Comparison of ENCODE assay signal across 11 cellular contexts in the genomic region with DNA sequence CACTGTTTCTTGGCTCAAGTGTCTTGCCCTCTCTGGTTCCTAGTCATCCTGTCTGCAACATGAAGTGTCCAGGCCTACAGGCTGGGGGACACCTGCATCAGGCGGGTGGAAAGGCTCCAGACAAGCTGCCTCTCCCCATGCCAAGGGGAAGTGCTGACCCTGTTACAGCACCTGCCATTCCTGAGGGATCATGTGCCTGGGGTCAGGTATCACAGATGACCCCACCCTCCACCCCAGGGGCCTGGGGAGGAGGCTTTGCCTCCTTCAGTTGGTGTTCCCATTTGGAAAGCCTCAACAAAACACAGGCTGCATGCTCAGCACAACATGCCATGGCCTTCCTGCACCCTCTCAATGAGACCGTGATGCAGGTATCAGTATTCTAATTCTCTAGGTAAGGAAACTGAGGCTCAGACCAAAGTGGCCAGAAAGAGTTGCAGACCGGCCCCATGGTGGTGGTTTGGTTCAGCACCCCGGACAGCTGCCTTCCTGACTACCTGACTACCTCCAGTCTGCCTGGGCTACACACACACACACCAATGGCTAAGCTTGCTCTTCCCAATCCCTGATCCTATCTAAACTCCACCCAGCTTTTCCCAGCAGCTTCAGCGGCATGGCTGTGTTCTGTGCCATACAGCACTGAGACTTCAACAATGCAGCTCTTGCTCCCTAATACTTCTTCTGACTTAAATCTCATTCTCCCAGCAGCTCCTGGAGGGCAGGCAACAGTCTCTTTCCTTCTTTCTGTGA.
DNase-seq lines count a peak whose midpoint lies in the region; ATAC-seq and TF ChIP-seq lines count a peak whose summit lies in the region.
"Had no signal": no experiment of that assay in that cellular context is flagged by ENCODE, and none has a peak within 500 bp of the region (broad histone marks: within the 10 kb centered on the region; RNA-seq: fewer than 3 reads in every experiment).

No MANE protein-coding gene starts in this region.

- no peak overlapping the region for H3K27ac Mint-ChIP-seq in activated naive CD8-positive, alpha-beta T cell treated with anti-CD3 and anti-CD28 coated beads, Interleukin-2, amount 50 U/mL, for 24 hours
- H3K27ac Mint-ChIP-seq: stimulated activated memory B cell treated with anti-CD40 and anti-IgM and Interleukin-4, amounts not matched to agents 10 μg/mL and 1 μg/mL and 100 μg/mL, for 72 hours had no signal

- in situ Hi-C loops in IMR-90 (cut with MboI; ENCODE audit: low sequenced_read_pairs), result no loop called here
- in situ Hi-C loops in gastrocnemius medialis (cut with MboI; ENCODE audit: low sequenced_read_pairs in 4 of 4), result no loop called here

- no peaks in the 10 kb centered on the region for H3K36me3 ChIP-seq in IMR-90 (ENCODE audit: control insufficient read depth, insufficient read depth, low read length)
- H3K36me3 ChIP-seq in gastrocnemius medialis, result no peaks in the 10 kb centered on the region
- H3K36me3 ChIP-seq: neutrophil had no signal

- DNase-seq in EL (peak; percentile 12), IMR-90 (peak; percentile 18), kidney tubule cell (ENCODE audit: low spot score) (peak; percentile 23), CD1c-positive myeloid dendritic cell (ENCODE audit: extremely low spot score) (no peak), gastrocnemius medialis (no peak), NCI-H187 (lab: John Stamatoyannopoulos, UW) (no peak)
- peak; percentile 11 for DNase-seq in activated naive CD8-positive, alpha-beta T cell treated with anti-CD3 and anti-CD28 coated beads, Interleukin-2, amount 50 U/mL, for 24 hours
- DNase-seq: effector CD4-positive, alpha-beta T cell had no signal

- WGBS in IMR-90 (ENCODE audit: extremely low coverage in 2 of 2, insufficient read length in 1 of 2), 2 experiments, result no CpG with 5 or more reads among the region's 5 CpGs

- H4K20me1 ChIP-seq in IMR-90 (ENCODE audit: insufficient read depth, low read length), result 0 out of 2 replicates have a peak, but pooled peaks cover 3% of the 10 kb centered on the region

- no peaks in the 10 kb centered on the region for H3K79me1 ChIP-seq in IMR-90 (ENCODE audit: low read depth in 1 of 2, low read length in 2 of 2)

- no peak for TF ChIP-seq RAD21 in IMR-90 (IDR thresholded peaks at IDR 0.05; ENCODE audit: low read length)

- no peak overlapping the region for H3K18ac ChIP-seq in IMR-90 (ENCODE audit: low read depth, low read length)

- TF ChIP-seq CTCF in IMR-90 (conservative IDR thresholded peaks at IDR 0.05; ENCODE audit: low read depth, low read length) (no peak), gastrocnemius medialis (IDR thresholded peaks at IDR 0.05 in 4 of 5, conservative IDR thresholded peaks at IDR 0.05 in 1 of 5) (no peak)

- no TSS peak for BruUV-seq in IMR-90 (replicated peaks; lab: Mats Ljungman, UMichigan)

- POLR2A ChIA-PET in IMR-90 (lab: Charles Lee; ENCODE audit: unreplicated experiment), result no interaction called here

- H3K4me3 Mint-ChIP-seq in activated naive CD8-positive, alpha-beta T cell treated with anti-CD3 and anti-CD28 coated beads, Interleukin-2, amount 50 U/mL, for 24 hours, result no peak overlapping the region
- H3K4me3 Mint-ChIP-seq: stimulated activated memory B cell treated with anti-CD40 and anti-IgM and Interleukin-4, amounts not matched to agents 10 μg/mL and 1 μg/mL and 100 μg/mL, for 72 hours had no signal

- H2BK120ac ChIP-seq in IMR-90 (ENCODE audit: low read depth, low read length), result no peak overlapping the region

- H3K4me3 ChIP-seq in IMR-90 (ENCODE audit: insufficient read depth, low read depth, low read length) (no peak overlapping the region), gastrocnemius medialis (no peak overlapping the region)

- H3K9me1 ChIP-seq in IMR-90 (ENCODE audit: insufficient read depth, low read length), result 0 out of 2 replicates have a peak, but pooled peaks cover 2% of the 10 kb centered on the region

- no peak overlapping the region for H2BK15ac ChIP-seq in IMR-90 (ENCODE audit: low read depth, low read length)

- no peak overlapping the region for H3K9ac ChIP-seq in IMR-90 (ENCODE audit: low read depth, low read length)

- H2BK5ac ChIP-seq in IMR-90 (ENCODE audit: low read depth, low read length, poor library complexity, severe bottlenecking), result no peak overlapping the region

- H4K5ac ChIP-seq in IMR-90 (ENCODE audit: low read depth, low read length), result no peak overlapping the region

- H4K8ac ChIP-seq in IMR-90 (ENCODE audit: low read depth in 2 of 2, low read length in 2 of 2), result no peak overlapping the region

- no peak overlapping the region for H3K4me2 ChIP-seq in IMR-90 (ENCODE audit: low read depth, low read length)

- peaks cover 8% of the 10 kb centered on the region for H3K27me3 Mint-ChIP-seq in activated naive CD8-positive, alpha-beta T cell treated with anti-CD3 and anti-CD28 coated beads, Interleukin-2, amount 50 U/mL, for 24 hours

- H3K23ac ChIP-seq in IMR-90 (ENCODE audit: low read depth, low read length), result no peak overlapping the region

- H2AFZ ChIP-seq in IMR-90 (replicated peaks; ENCODE audit: low read length, poor library complexity), result peak overlapping the region; percentile 33

- dilution Hi-C loops in IMR-90 (cut with HindIII; ENCODE audit: low sequenced_read_pairs, unreplicated experiment), result no loop called here

- TF ChIP-seq POLR2A in IMR-90 (IDR thresholded peaks at IDR 0.05; ENCODE audit: low read depth, low read length), result no peak
- TF ChIP-seq POLR2A in gastrocnemius medialis (IDR thresholded peaks at IDR 0.05), result no peak

- no peaks in the 10 kb centered on the region for H3K4me1 ChIP-seq in IMR-90 (ENCODE audit: control insufficient read depth, insufficient read depth, low read length)
- H3K4me1 ChIP-seq in gastrocnemius medialis, result no peaks in the 10 kb centered on the region

- no peaks in the 10 kb centered on the region for H3K9me3 Mint-ChIP-seq in activated naive CD8-positive, alpha-beta T cell treated with anti-CD3 and anti-CD28 coated beads, Interleukin-2, amount 50 U/mL, for 24 hours

- H3K4ac ChIP-seq in IMR-90 (ENCODE audit: low read depth, low read length), result no peak overlapping the region

- ATAC-seq in IMR-90 (ENCODE audit: low read depth), result peak; percentile 40
- ATAC-seq in activated naive CD8-positive, alpha-beta T cell treated with anti-CD3 and anti-CD28 coated beads, Interleukin-2, amount 50 U/mL, for 24 hours, result no peak
- ATAC-seq in GM18502 (IDR thresholded peaks at IDR 0.05; ENCODE audit: poor library complexity, unreplicated experiment), result no peak
- no peak for ATAC-seq in gastrocnemius medialis
- ATAC-seq: stimulated activated memory B cell treated with anti-CD40 and anti-IgM and Interleukin-4, amounts not matched to agents 10 μg/mL and 1 μg/mL and 100 μg/mL, for 72 hours had no signal

- H3K4me1 Mint-ChIP-seq in activated naive CD8-positive, alpha-beta T cell treated with anti-CD3 and anti-CD28 coated beads, Interleukin-2, amount 50 U/mL, for 24 hours, result no peaks in the 10 kb centered on the region

- H3K14ac ChIP-seq in IMR-90 (replicated peaks; ENCODE audit: low read depth, low read length), result no peak overlapping the region

- H2AK9ac ChIP-seq in IMR-90 (replicated peaks; ENCODE audit: low read depth, low read length, poor library complexity), result no peak overlapping the region

- no peaks in the 10 kb centered on the region for H3K36me3 Mint-ChIP-seq in activated naive CD8-positive, alpha-beta T cell treated with anti-CD3 and anti-CD28 coated beads, Interleukin-2, amount 50 U/mL, for 24 hours (ENCODE audit: low read depth)
- H3K36me3 Mint-ChIP-seq: stimulated activated memory B cell treated with anti-CD40 and anti-IgM and Interleukin-4, amounts not matched to agents 10 μg/mL and 1 μg/mL and 100 μg/mL, for 72 hours had no signal

- no peak overlapping the region for H2AK5ac ChIP-seq in IMR-90 (ENCODE audit: low read depth, low read length)

- H3K56ac ChIP-seq in IMR-90 (ENCODE audit: extremely low read depth, insufficient read depth, low read length), result no peak overlapping the region

- no peak overlapping the region for H4K91ac ChIP-seq in IMR-90 (ENCODE audit: insufficient read depth, low read depth, low read length)

- H3K27ac ChIP-seq in IMR-90 (ENCODE audit: insufficient read depth, low read length) (no peak overlapping the region), gastrocnemius medialis (no peak overlapping the region)
- H3K27ac ChIP-seq: neutrophil had no signal

- H3K9me3 ChIP-seq in IMR-90 (ENCODE audit: control insufficient read depth, insufficient read depth, low read length) (no peaks in the 10 kb centered on the region), gastrocnemius medialis (no peaks in the 10 kb centered on the region)
- H3K9me3 ChIP-seq: neutrophil had no signal

- no peak overlapping the region for H2BK20ac ChIP-seq in IMR-90 (ENCODE audit: low read depth, low read length)

- intact Hi-C loops in IMR-90 (cut with micrococcal nuclease), result no loop called here
- intact Hi-C loops in gastrocnemius medialis (cut with DNase I; ENCODE audit: low total_unique reads), result no loop called here

- H3K27me3 ChIP-seq in IMR-90 (ENCODE audit: control insufficient read depth, insufficient read depth, low read length), result peaks cover 24% of the 10 kb centered on the region; the same call in 1 of the 2 replicates
- peaks cover 0 to 15% (median 6%) of the 10 kb centered on the region in 3 donors for H3K27me3 ChIP-seq in gastrocnemius medialis

- CTCF ChIA-PET in IMR-90 (lab: Yijun Ruan, JAX), result no interaction called here

TF ChIP-seq in IMR-90, 13 proteins besides CTCF, POLR2A, EP300 and RAD21:
- TF ChIP-seq, protein P1, sequence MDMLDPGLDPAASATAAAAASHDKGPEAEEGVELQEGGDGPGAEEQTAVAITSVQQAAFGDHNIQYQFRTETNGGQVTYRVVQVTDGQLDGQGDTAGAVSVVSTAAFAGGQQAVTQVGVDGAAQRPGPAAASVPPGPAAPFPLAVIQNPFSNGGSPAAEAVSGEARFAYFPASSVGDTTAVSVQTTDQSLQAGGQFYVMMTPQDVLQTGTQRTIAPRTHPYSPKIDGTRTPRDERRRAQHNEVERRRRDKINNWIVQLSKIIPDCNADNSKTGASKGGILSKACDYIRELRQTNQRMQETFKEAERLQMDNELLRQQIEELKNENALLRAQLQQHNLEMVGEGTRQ (IDR thresholded peaks at IDR 0.05; ENCODE audit: low read depth, low read length), result no peak

Comparison
In these comparisons a context has a peak if more than half of its experiments do, and no peak if none do; other contexts are left out.
1. DNase-seq: peak in EL (single experiment), IMR-90 (single experiment), activated naive CD8-positive, alpha-beta T cell treated with anti-CD3 and anti-CD28 coated beads, Interleukin-2, amount 50 U/mL, for 24 hours (single experiment) and kidney tubule cell (single experiment); none in CD1c-positive myeloid dendritic cell (single experiment), gastrocnemius medialis (0 of 2) and NCI-H187 (0 of 2).